ENCODE assay signal across 2 cellular contexts in the genomic region with DNA sequence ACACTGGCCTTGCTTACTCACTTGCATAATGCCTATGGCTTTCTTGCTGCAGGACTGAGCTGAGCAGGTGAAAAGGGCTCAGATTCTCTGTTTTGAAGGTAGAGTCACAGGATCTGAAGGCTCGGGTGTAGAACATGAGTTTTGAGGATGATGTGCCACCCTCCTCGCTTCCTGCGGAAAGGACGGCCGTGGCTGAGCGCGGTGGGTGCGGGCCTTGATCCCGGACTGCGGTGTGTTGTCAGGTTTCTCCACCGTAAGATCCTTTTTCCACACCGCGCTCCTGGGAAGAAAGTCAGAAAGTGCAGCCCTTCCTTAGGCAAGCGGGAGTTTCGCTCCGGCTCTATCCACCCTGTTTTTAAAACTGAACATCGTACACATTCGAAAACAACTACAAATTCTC.
TF ChIP-seq lines count a peak whose summit lies in the region.

No MANE protein-coding gene starts in this region.

TF ChIP-seq in GM23338, 12 proteins besides CTCF, POLR2A, EP300 and RAD21:
- TF ChIP-seq, protein P1, sequence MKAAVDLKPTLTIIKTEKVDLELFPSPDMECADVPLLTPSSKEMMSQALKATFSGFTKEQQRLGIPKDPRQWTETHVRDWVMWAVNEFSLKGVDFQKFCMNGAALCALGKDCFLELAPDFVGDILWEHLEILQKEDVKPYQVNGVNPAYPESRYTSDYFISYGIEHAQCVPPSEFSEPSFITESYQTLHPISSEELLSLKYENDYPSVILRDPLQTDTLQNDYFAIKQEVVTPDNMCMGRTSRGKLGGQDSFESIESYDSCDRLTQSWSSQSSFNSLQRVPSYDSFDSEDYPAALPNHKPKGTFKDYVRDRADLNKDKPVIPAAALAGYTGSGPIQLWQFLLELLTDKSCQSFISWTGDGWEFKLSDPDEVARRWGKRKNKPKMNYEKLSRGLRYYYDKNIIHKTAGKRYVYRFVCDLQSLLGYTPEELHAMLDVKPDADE (IDR thresholded peaks at IDR 0.05) = no peak
TF ChIP-seq in GM23338: peak in this region for 0.

TF ChIP-seq in H1, 55 proteins besides CTCF, POLR2A, EP300 and RAD21:
- TF ChIP-seq CHD1 (IDR thresholded peaks at IDR 0.05; ENCODE audit: low read depth, low read length) (0 out of 2 replicates have a peak, but pooled peaks have one; percentile 11), RBBP5 (IDR thresholded peaks at IDR 0.05; ENCODE audit: borderline replicate concordance, low read depth, low read length) (0 out of 2 replicates have a peak, but pooled peaks have one; percentile 19), CHD2 (IDR thresholded peaks at IDR 0.05; ENCODE audit: low read length) (no peak), FOSL1 (IDR thresholded peaks at IDR 0.05; ENCODE audit: insufficient read depth, low read depth, low read length) (no peak), JUN (IDR thresholded peaks at IDR 0.05; ENCODE audit: low read depth, low read length) (no peak), SRF (IDR thresholded peaks at IDR 0.05; ENCODE audit: low read depth, low read length) (no peak), TEAD4 (IDR thresholded peaks at IDR 0.05; ENCODE audit: low read depth, low read length) (no peak), BRCA1 (IDR thresholded peaks at IDR 0.05; ENCODE audit: low read depth, low read length) (no peak), HDAC2 (IDR thresholded peaks at IDR 0.05; ENCODE audit: borderline replicate concordance in 1 of 2, low read depth in 2 of 2, low read length in 2 of 2) (no peak), RXRA (IDR thresholded peaks at IDR 0.05; ENCODE audit: insufficient read depth, low read depth, low read length) (no peak), PHF8 (conservative IDR thresholded peaks at IDR 0.05; ENCODE audit: low read depth, low read length) (no peak), ASH2L (IDR thresholded peaks at IDR 0.05; ENCODE audit: low read length) (peak; percentile 60), MAFK (IDR thresholded peaks at IDR 0.05; ENCODE audit: low read depth, low read length) (no peak), SIRT6 (IDR thresholded peaks at IDR 0.05; ENCODE audit: low read length) (no peak)
- TF ChIP-seq, protein P2, sequence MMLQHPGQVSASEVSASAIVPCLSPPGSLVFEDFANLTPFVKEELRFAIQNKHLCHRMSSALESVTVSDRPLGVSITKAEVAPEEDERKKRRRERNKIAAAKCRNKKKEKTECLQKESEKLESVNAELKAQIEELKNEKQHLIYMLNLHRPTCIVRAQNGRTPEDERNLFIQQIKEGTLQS (IDR thresholded peaks at IDR 0.05; ENCODE audit: insufficient read depth, low read depth, low read length) = no peak
- TF ChIP-seq, protein P3, sequence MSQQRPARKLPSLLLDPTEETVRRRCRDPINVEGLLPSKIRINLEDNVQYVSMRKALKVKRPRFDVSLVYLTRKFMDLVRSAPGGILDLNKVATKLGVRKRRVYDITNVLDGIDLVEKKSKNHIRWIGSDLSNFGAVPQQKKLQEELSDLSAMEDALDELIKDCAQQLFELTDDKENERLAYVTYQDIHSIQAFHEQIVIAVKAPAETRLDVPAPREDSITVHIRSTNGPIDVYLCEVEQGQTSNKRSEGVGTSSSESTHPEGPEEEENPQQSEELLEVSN (IDR thresholded peaks at IDR 0.05) = no peak
